1 cellular context compared by ENCODE assay signal in the genomic region with DNA sequence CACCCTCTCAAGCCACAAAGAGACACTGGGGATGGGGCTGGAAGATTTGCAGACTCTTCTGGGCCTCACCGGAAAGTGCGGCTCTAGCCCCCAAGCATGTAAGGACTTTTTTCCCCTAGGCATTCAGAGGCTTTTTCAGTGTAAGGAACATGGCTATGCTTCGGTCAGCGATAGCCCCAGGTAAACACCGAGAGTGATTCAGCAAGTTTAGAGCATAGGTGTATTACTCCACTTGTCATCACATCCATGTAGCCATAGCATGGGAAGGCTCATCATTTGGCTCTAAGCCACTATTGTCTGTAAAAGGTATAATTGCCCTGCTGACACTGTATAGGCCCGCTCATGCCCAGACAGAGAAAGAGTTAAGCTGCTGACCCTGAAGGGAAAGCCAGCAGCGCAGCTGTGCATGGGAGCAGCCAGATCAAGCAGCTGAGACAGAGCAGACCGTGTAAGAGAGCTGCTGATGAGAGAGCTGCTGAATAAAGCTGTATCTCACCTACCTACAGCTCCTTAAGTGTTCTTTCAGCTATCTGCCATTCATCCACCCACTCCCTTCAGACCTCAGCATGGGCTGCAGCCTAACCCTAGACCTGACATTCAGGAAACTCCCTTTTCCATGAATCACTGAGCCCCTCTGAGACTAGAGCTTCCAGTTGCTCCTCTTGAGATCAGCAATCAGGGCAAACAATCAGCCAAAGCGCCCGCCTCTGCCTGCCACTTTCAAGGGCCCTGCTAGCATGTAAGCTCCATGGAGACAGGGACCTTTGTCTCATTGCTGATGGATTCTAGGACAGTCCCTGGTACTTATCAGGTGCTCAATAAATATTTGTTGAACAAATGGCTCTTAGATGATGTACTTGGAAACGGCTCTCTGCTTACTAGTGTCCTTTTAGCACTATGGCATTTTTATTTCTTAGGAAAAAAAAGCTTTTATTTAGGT.
TF ChIP-seq lines count a peak whose summit lies in the region.

No MANE protein-coding gene starts in this region.

TF ChIP-seq in H1, 55 proteins besides CTCF, POLR2A, EP300 and RAD21:
- no peak for TF ChIP-seq CBX8 (IDR thresholded peaks at IDR 0.05; ENCODE audit: borderline replicate concordance, low read depth, low read length)
- no peak for TF ChIP-seq ATF3 (IDR thresholded peaks at IDR 0.05; ENCODE audit: insufficient read depth, low read depth, low read length)
- TF ChIP-seq KDM1A (IDR thresholded peaks at IDR 0.05; ENCODE audit: borderline replicate concordance, low read length) = no peak
- TF ChIP-seq CHD2 (IDR thresholded peaks at IDR 0.05; ENCODE audit: low read length) = no peak
- no peak for TF ChIP-seq SP1 (IDR thresholded peaks at IDR 0.05; ENCODE audit: low read depth, low read length)
- no peak for TF ChIP-seq MAFK (IDR thresholded peaks at IDR 0.05; ENCODE audit: low read depth, low read length)
- no peak for TF ChIP-seq RNF2 (IDR thresholded peaks at IDR 0.05; ENCODE audit: borderline replicate concordance, low read depth, low read length, missing control alignments, poor library complexity, severe bottlenecking)
- TF ChIP-seq GABPA (IDR thresholded peaks at IDR 0.05; ENCODE audit: borderline replicate concordance, insufficient read depth, low read length) = no peak
- no peak for TF ChIP-seq KDM4A (IDR thresholded peaks at IDR 0.05; ENCODE audit: low read depth, low read length, severe bottlenecking)
- no peak for TF ChIP-seq NANOG (IDR thresholded peaks at IDR 0.05; ENCODE audit: insufficient read depth, low read depth, low read length, poor library complexity, severe bottlenecking)
- TF ChIP-seq CEBPB (IDR thresholded peaks at IDR 0.05; ENCODE audit: low read depth, low read length) = no peak
- TF ChIP-seq, protein P1, sequence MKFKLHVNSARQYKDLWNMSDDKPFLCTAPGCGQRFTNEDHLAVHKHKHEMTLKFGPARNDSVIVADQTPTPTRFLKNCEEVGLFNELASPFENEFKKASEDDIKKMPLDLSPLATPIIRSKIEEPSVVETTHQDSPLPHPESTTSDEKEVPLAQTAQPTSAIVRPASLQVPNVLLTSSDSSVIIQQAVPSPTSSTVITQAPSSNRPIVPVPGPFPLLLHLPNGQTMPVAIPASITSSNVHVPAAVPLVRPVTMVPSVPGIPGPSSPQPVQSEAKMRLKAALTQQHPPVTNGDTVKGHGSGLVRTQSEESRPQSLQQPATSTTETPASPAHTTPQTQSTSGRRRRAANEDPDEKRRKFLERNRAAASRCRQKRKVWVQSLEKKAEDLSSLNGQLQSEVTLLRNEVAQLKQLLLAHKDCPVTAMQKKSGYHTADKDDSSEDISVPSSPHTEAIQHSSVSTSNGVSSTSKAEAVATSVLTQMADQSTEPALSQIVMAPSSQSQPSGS (IDR thresholded peaks at IDR 0.05; ENCODE audit: low read length) = no peak
- TF ChIP-seq, protein P2, sequence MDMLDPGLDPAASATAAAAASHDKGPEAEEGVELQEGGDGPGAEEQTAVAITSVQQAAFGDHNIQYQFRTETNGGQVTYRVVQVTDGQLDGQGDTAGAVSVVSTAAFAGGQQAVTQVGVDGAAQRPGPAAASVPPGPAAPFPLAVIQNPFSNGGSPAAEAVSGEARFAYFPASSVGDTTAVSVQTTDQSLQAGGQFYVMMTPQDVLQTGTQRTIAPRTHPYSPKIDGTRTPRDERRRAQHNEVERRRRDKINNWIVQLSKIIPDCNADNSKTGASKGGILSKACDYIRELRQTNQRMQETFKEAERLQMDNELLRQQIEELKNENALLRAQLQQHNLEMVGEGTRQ (IDR thresholded peaks at IDR 0.05; ENCODE audit: low read length) = no peak
- no peak for TF ChIP-seq TBP (IDR thresholded peaks at IDR 0.05; ENCODE audit: low read depth, low read length)
- no peak for TF ChIP-seq SP4 (IDR thresholded peaks at IDR 0.05; ENCODE audit: low read length)
- no peak for TF ChIP-seq BACH1 (IDR thresholded peaks at IDR 0.05; ENCODE audit: low read length)
